16 cellular contexts compared by ENCODE assay signal in the genomic region with DNA sequence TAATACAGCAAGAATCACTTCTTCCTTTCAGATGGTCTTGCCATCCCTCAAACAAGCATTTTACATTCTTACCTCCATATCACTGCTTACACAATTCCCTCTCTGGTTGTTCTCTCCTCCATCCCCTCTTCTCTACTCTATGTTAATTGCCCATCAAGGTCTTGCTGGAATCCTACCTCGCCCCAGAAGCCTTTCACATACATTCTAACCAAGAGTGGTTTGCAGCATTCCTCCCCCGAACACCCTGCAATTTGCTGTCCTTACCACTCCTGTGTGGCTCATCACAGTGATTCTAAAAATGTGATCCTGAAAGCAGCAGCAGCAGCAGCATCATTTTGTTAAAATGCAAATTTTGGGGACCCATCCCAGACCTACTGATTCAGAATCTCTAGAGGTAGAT.
"Had no signal": no experiment of that assay in that cellular context is flagged by ENCODE, and none has a peak within 500 bp of the region (broad histone marks: within the 10 kb centered on the region; RNA-seq: fewer than 3 reads in every experiment).

No MANE protein-coding gene starts in this region.

- H3K27ac ChIP-seq: breast epithelium, gastroesophageal sphincter, heart left ventricle, left lung, thyroid gland had no signal

- ATAC-seq: esophagus mucosa, gastroesophageal sphincter, heart left ventricle, left lung had no signal

- H3K36me3 ChIP-seq: breast epithelium, gastroesophageal sphincter, heart left ventricle, left lung, thyroid gland had no signal

- H3K9me3 ChIP-seq: breast epithelium, gastroesophageal sphincter, heart left ventricle, left lung, thyroid gland had no signal

- H3K27me3 ChIP-seq: breast epithelium, gastroesophageal sphincter, heart left ventricle, left lung, thyroid gland had no signal

- DNase-seq: activated CD4-positive, alpha-beta T cell treated with anti-CD3 and anti-CD28 coated beads, Interleukin-2, amount 50 U/mL, for 4 hours; activated CD4-positive, CD25-positive, alpha-beta regulatory T cell treated with anti-CD3 and anti-CD28 coated beads, Interleukin-2, amount 50 U/mL, for 72 hours; activated gamma-delta T cell; effector CD4-positive, alpha-beta T cell; heart left ventricle; left lung; mammary epithelial cell; stimulated activated CD4-positive, alpha-beta T cell treated with anti-CD3 and anti-CD28 coated beads, Interleukin-12 subunit alpha, Interleukin-12 subunit beta, amount 100 ng/mL, for 4 hours; stimulated activated CD4-positive, alpha-beta T cell treated with anti-CD3 and anti-CD28 coated beads, Interleukin-1b, Interleukin-23, amount 100 ng/mL, for 48 hours; stimulated activated CD8-positive, alpha-beta memory T cell treated with anti-CD3 and anti-CD28 coated beads, Interleukin-4, amount 100 ng/mL, for 48 hours; stimulated activated naive CD4-positive, alpha-beta T cell; thyroid gland had no signal

- H3K4me1 ChIP-seq: breast epithelium, gastroesophageal sphincter, left lung, thyroid gland had no signal

- FAIRE-seq: astrocyte had no signal

- H3K4me3 ChIP-seq: breast epithelium, gastroesophageal sphincter, heart left ventricle, left lung, thyroid gland had no signal
